In genomic region chr6:70413114-70413828, GRCh38 we compare ENCODE assay signal across 1 cellular context.
TF ChIP-seq lines count a peak whose summit lies in the region.

FAM135A (plus strand) TSS chr6:70413508; CDS start chr6:70428343, 14,835 bp downstream.

TF ChIP-seq in HEK293, 187 proteins besides CTCF, POLR2A, EP300 and RAD21 (continued from another document and continues in another):
- TF ChIP-seq KLF17 (tag by site-specific recombination; IDR thresholded peaks at IDR 0.05): no peak
- no peak for TF ChIP-seq KLF8 (tag by site-specific recombination; IDR thresholded peaks at IDR 0.05)
- peak; percentile 71 for TF ChIP-seq BCL11B (tag by site-specific recombination; IDR thresholded peaks at IDR 0.05; ENCODE audit: low read depth)
- TF ChIP-seq ZFHX2 (tag by site-specific recombination; conservative IDR thresholded peaks at IDR 0.05): peak; percentile 10; the same call in 1 of the 2 replicates
- TF ChIP-seq ZNF366 (tag by site-specific recombination; conservative IDR thresholded peaks at IDR 0.05): 0 out of 2 replicates have a peak, but pooled peaks have one; percentile 44
- TF ChIP-seq ZNF223 (tag by site-specific recombination; IDR thresholded peaks at IDR 0.05): no peak
- no peak for TF ChIP-seq ZSCAN30 (tag by site-specific recombination; IDR thresholded peaks at IDR 0.05)
- TF ChIP-seq ZNF645 (tag by site-specific recombination; IDR thresholded peaks at IDR 0.05): no peak
- TF ChIP-seq ZBTB20 (tag by site-specific recombination; IDR thresholded peaks at IDR 0.05): peak; percentile 40; the same call in 1 of the 2 replicates
- TF ChIP-seq ZNF610 (tag by site-specific recombination; IDR thresholded peaks at IDR 0.05; ENCODE audit: borderline replicate concordance): no peak
- no peak for TF ChIP-seq ZNF585B (tag by site-specific recombination; IDR thresholded peaks at IDR 0.05)
- TF ChIP-seq ZNF2 (tag by site-specific recombination; IDR thresholded peaks at IDR 0.05): 0 out of 2 replicates have a peak, but pooled peaks have one; percentile 21
- no peak; the same call in 1 of the 2 replicates for TF ChIP-seq ZNF202 (tag by site-specific recombination; IDR thresholded peaks at IDR 0.05; ENCODE audit: borderline replicate concordance)
- no peak for TF ChIP-seq ZSCAN4 (tag by site-specific recombination; IDR thresholded peaks at IDR 0.05)
- TF ChIP-seq ZNF404 (tag by site-specific recombination; IDR thresholded peaks at IDR 0.05): no peak
- TF ChIP-seq ZNF292 (tag by site-specific recombination; IDR thresholded peaks at IDR 0.05; ENCODE audit: borderline replicate concordance, low read depth): no peak
- no peak for TF ChIP-seq ZNF132 (tag by site-specific recombination; IDR thresholded peaks at IDR 0.05; ENCODE audit: borderline replicate concordance)
- peak; percentile 31; the same call in 1 of the 2 replicates for TF ChIP-seq ZNF391 (tag by site-specific recombination; IDR thresholded peaks at IDR 0.05; ENCODE audit: borderline replicate concordance, low read depth)
- no peak for TF ChIP-seq ZNF623 (tag by site-specific recombination; IDR thresholded peaks at IDR 0.05)
- no peak for TF ChIP-seq ELK4 (IDR thresholded peaks at IDR 0.05; ENCODE audit: borderline replicate concordance, low read depth, low read length)
- TF ChIP-seq KLF7 (tag by site-specific recombination; IDR thresholded peaks at IDR 0.05; ENCODE audit: borderline replicate concordance): no peak
- peak; percentile 65; the same call in 1 of the 2 replicates for TF ChIP-seq ZNF24 (tag by site-specific recombination; IDR thresholded peaks at IDR 0.05)
- 0 out of 2 replicates have a peak, but pooled peaks have one; percentile 44 for TF ChIP-seq YY1 (tag by site-specific recombination; IDR thresholded peaks at IDR 0.05)
- peak; percentile 45; the same call in 1 of the 2 replicates for TF ChIP-seq FEZF1 (tag by site-specific recombination; IDR thresholded peaks at IDR 0.05)
- TF ChIP-seq ZBTB8A (tag by site-specific recombination; IDR thresholded peaks at IDR 0.05): peak; percentile 44; the same call in 1 of the 2 replicates
- no peak for TF ChIP-seq ZNF529 (tag by site-specific recombination; IDR thresholded peaks at IDR 0.05; ENCODE audit: insufficient replicate concordance)
- 0 out of 2 replicates have a peak, but pooled peaks have one; percentile 7 for TF ChIP-seq PRDM4 (tag by site-specific recombination; IDR thresholded peaks at IDR 0.05)
- TF ChIP-seq GLI2 (tag by site-specific recombination; IDR thresholded peaks at IDR 0.05; ENCODE audit: borderline replicate concordance, low read depth): no peak
- TF ChIP-seq HOXC10 (CRISPR knock-in tag; IDR thresholded peaks at IDR 0.05): no peak
- TF ChIP-seq ZNF248 (tag by site-specific recombination; IDR thresholded peaks at IDR 0.05): no peak
- no peak for TF ChIP-seq ZNF16 (tag by site-specific recombination; IDR thresholded peaks at IDR 0.05; ENCODE audit: low read depth)
- peak; percentile 79 for TF ChIP-seq KLF16 (tag by site-specific recombination; IDR thresholded peaks at IDR 0.05)
- no peak for TF ChIP-seq ZNF449 (tag by site-specific recombination; IDR thresholded peaks at IDR 0.05)
- TF ChIP-seq GLIS2 (tag by site-specific recombination; IDR thresholded peaks at IDR 0.05): no peak
- no peak for TF ChIP-seq ZNF211 (tag by site-specific recombination; IDR thresholded peaks at IDR 0.05; ENCODE audit: low read depth)
- TF ChIP-seq PATZ1 (tag by site-specific recombination; IDR thresholded peaks at IDR 0.05): peak; percentile 79
- TF ChIP-seq ZNF426 (tag by site-specific recombination; IDR thresholded peaks at IDR 0.05): no peak
- TF ChIP-seq SP3 (tag by site-specific recombination; IDR thresholded peaks at IDR 0.05): peak; percentile 93
- TF ChIP-seq ZNF423 (tag by site-specific recombination; IDR thresholded peaks at IDR 0.05): peak; percentile 40; the same call in 1 of the 2 replicates
- no peak for TF ChIP-seq ZNF488 (tag by site-specific recombination; IDR thresholded peaks at IDR 0.05)
- TF ChIP-seq ZBTB7A (tag by site-specific recombination; IDR thresholded peaks at IDR 0.05; ENCODE audit: low read depth): no peak
- TF ChIP-seq ZNF394 (tag by site-specific recombination; IDR thresholded peaks at IDR 0.05; ENCODE audit: borderline replicate concordance): no peak
- 0 out of 2 replicates have a peak, but pooled peaks have one; percentile 28 for TF ChIP-seq BCL11A (tag by site-specific recombination; IDR thresholded peaks at IDR 0.05; ENCODE audit: low read depth)
- TF ChIP-seq AEBP2 (tag by site-specific recombination; IDR thresholded peaks at IDR 0.05; ENCODE audit: borderline replicate concordance): no peak; the same call in 1 of the 2 replicates
- no peak for TF ChIP-seq ZNF148 (tag by site-specific recombination; IDR thresholded peaks at IDR 0.05; ENCODE audit: borderline replicate concordance)
- peak; percentile 100 for TF ChIP-seq SCRT2 (tag by site-specific recombination; IDR thresholded peaks at IDR 0.05)
- TF ChIP-seq ZNF473 (tag by site-specific recombination; IDR thresholded peaks at IDR 0.05): no peak
